ENCODE assay signal across 8 cellular contexts in the genomic region with DNA sequence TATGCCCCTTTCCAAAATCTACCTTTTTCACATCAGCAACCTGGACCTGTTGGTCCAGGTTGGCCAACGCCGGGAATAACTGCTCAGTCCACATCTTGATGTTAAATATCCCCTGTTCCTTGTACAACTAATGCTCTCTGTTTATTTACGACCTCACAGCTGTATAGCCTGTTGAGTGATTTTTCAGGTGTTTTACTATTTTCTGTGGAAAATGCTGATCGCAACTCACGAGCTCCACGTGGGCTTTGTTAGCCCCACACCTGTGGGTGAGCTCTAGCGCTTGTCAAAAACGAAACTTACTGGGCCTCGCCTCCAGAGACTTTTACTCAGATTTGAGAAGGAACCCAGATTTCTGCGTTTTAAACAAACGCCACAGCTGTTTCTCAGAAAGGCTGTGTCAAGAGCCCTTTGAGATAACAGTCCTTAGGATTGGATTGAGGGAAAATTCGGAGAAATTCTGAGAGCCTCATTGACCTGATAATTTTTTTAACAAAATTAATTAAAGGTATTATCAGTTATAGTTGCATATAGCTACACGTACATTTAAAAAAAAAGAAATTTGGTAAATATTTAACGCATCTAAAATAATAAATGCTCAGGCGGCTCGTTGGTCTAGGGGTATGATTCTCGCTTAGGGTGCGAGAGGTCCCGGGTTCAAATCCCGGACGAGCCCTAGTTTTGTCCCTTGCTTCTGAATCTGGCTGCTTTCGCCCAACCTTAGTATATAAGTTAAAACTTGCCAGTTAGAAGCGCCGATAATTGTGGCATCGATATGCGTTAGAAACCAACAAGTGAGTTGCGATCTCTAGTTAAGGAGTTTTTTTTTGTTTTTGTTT. TPM values are rescaled to one million over a fixed set of nuclear protein-coding genes. Genes with fewer than 3 reads are reported as not detected.
DNase-seq lines count a peak whose midpoint lies in the region; ATAC-seq and TF ChIP-seq lines count a peak whose summit lies in the region.

No MANE protein-coding gene starts in this region.

- H3K4me3 Mint-ChIP-seq in activated naive CD4-positive, alpha-beta T cell treated with anti-CD3 and anti-CD28 coated beads for 36 hours = peak overlapping the region; percentile 72

- peaks cover 22% of the 10 kb centered on the region for H3K4me1 Mint-ChIP-seq in activated naive CD4-positive, alpha-beta T cell treated with anti-CD3 and anti-CD28 coated beads for 36 hours (ENCODE audit: low read depth)

- intact Hi-C loops in activated naive CD4-positive, alpha-beta T cell treated with anti-CD3 and anti-CD28 coated beads for 36 hours (cut with micrococcal nuclease) = loop anchor here (1.0 to 10.0 kb wide), 6 partner anchors 13 to 920 kb away; partner anchors contain the start of genes ABT1 and ZNF184
- intact Hi-C loops in Right ventricle myocardium superior (cut with DNase I) (no loop called here), psoas muscle (cut with DNase I) (loop anchor here in 1 of 2 donors (2.0 to 5.0 kb wide), 3 partner anchors 14 to 243 kb away; no protein-coding TSS in a partner anchor)

- WGBS in psoas muscle, 3 donors = 13 to 19% (median 15%) methylated on average over 27 of the region's 27 CpGs

- H3K9me3 Mint-ChIP-seq in activated naive CD4-positive, alpha-beta T cell treated with anti-CD3 and anti-CD28 coated beads for 36 hours = no peaks in the 10 kb centered on the region

- TF ChIP-seq CTCF in RWPE2 (IDR thresholded peaks at IDR 0.05; ENCODE audit: poor library complexity, severe bottlenecking) (no peak), psoas muscle (IDR thresholded peaks at IDR 0.05) (no peak)

- no peaks in the 10 kb centered on the region for H3K9me3 ChIP-seq in RWPE2 (ENCODE audit: severe bottlenecking)
- H3K9me3 ChIP-seq in psoas muscle = no peaks in the 10 kb centered on the region

- ATAC-seq in HG03342 (IDR thresholded peaks at IDR 0.05; ENCODE audit: unreplicated experiment) = peak; percentile 27
- peak; percentile 6; the same call in 1 of the 3 replicates for ATAC-seq in RWPE2 (ENCODE audit: low read depth)
- peak; percentile 21 for ATAC-seq in Right ventricle myocardium superior (ENCODE audit: poor library complexity)
- peak in 1 of 4 donors; percentile 23 for ATAC-seq in psoas muscle
- no peak for ATAC-seq in GM21576 (IDR thresholded peaks at IDR 0.05; ENCODE audit: unreplicated experiment)

- H3K4me1 ChIP-seq in RWPE2 (ENCODE audit: insufficient read depth, poor library complexity, severe bottlenecking) = no peaks in the 10 kb centered on the region
- H3K4me1 ChIP-seq in psoas muscle = peaks cover 7% of the 10 kb centered on the region

- H3K36me3 ChIP-seq in RWPE2 (ENCODE audit: low read depth) = no peaks in the 10 kb centered on the region
- no peaks in the 10 kb centered on the region for H3K36me3 ChIP-seq in psoas muscle (ENCODE audit: insufficient read depth in 1 of 2, low read depth in 1 of 2)

- H3K27me3 ChIP-seq in RWPE2 (ENCODE audit: insufficient read depth, poor library complexity, severe bottlenecking) = no peaks in the 10 kb centered on the region
- no peaks in the 10 kb centered on the region for H3K27me3 ChIP-seq in psoas muscle (ENCODE audit: insufficient read depth in 3 of 3, low read length in 2 of 3)

- H3K27me3 Mint-ChIP-seq in activated naive CD4-positive, alpha-beta T cell treated with anti-CD3 and anti-CD28 coated beads for 36 hours (ENCODE audit: low read depth) = no peaks in the 10 kb centered on the region

- no peaks in the 10 kb centered on the region for H3K36me3 Mint-ChIP-seq in activated naive CD4-positive, alpha-beta T cell treated with anti-CD3 and anti-CD28 coated beads for 36 hours (ENCODE audit: low read depth)

- H3K4me3 ChIP-seq in RWPE2 (ENCODE audit: severe bottlenecking) (peak overlapping the region; percentile 35), psoas muscle (peak overlapping the region; percentile 67)

- H3K27ac ChIP-seq in RWPE2 (ENCODE audit: poor library complexity, severe bottlenecking) = peak overlapping the region; percentile 31
- H3K27ac ChIP-seq in psoas muscle = peak overlapping the region; percentile 74

- CTCF ChIA-PET in activated naive CD4-positive, alpha-beta T cell treated with anti-CD3 and anti-CD28 coated beads for 36 hours (lab: Charles Lee) = interaction anchor here (2.2 kb wide), 1 partner anchor 17 kb away, joined by 11 read pairs; no protein-coding TSS in a partner anchor

- peak overlapping the region; percentile 74 for H3K27ac Mint-ChIP-seq in activated naive CD4-positive, alpha-beta T cell treated with anti-CD3 and anti-CD28 coated beads for 36 hours

- DNase-seq in DMS114 treated with DMSO at 0.1 percent for 48 hours (lab: John Stamatoyannopoulos, UW; ENCODE audit: unreplicated experiment) (peak; percentile 73), RWPE2 (ENCODE audit: low spot score) (no peak), Right ventricle myocardium superior (no peak), psoas muscle (peak in 1 of 2 donors; percentile 34), NCI-H187 treated with DMSO at 0.1 percent for 48 hours (lab: John Stamatoyannopoulos, UW) (no peak)
- DNase-seq in activated naive CD4-positive, alpha-beta T cell treated with anti-CD3 and anti-CD28 coated beads for 36 hours = peak; percentile 73

RNA-seq across cellular contexts. Expression of gene HMGN4, which starts 16.7 kb away (rescaled TPM):
- total RNA-seq in activated naive CD4-positive, alpha-beta T cell treated with anti-CD3 and anti-CD28 coated beads for 36 hours = 10 to 100 TPM; 70.4 to 73.2 TPM
- total RNA-seq in Right ventricle myocardium superior (25.1 TPM), psoas muscle (10 to 100 TPM; 18.5 to 38.4 (median 27.8) TPM)
- polyA plus RNA-seq in psoas muscle = 10 to 100 TPM; 15.5 to 63.9 (median 43.9) TPM

RNA-seq across cellular contexts. Expression of gene ABT1, which starts 41.9 kb away (rescaled TPM):
- 10 to 100 TPM; 17.3 to 18.4 TPM for total RNA-seq in activated naive CD4-positive, alpha-beta T cell treated with anti-CD3 and anti-CD28 coated beads for 36 hours
- total RNA-seq in Right ventricle myocardium superior (7.4 TPM), psoas muscle (10 to 100 TPM in 1 of 4 donors, 1 to 10 TPM in 3; 6.2 to 11.8 (median 9.6) TPM)
- polyA plus RNA-seq in psoas muscle = 10 to 100 TPM; 10.3 to 18.4 (median 13.6) TPM

RNA-seq across cellular contexts. Expression of gene BTN1A1, which starts 54.8 kb away (rescaled TPM):
- under 1 TPM; 0.07 to 0.10 TPM for total RNA-seq in activated naive CD4-positive, alpha-beta T cell treated with anti-CD3 and anti-CD28 coated beads for 36 hours
- total RNA-seq in Right ventricle myocardium superior (not detected), psoas muscle (not detected)
- not detected for polyA plus RNA-seq in psoas muscle

Comparison
In these comparisons a context has a peak if more than half of its experiments do, and no peak if none do; other contexts are left out.
1. DNase-seq: peak in DMS114 treated with DMSO at 0.1 percent for 48 hours (single experiment) and activated naive CD4-positive, alpha-beta T cell treated with anti-CD3 and anti-CD28 coated beads for 36 hours (single experiment); none in RWPE2 (single experiment), Right ventricle myocardium superior (single experiment) and NCI-H187 treated with DMSO at 0.1 percent for 48 hours (single experiment).